In genomic region chr12:102964872-102965271, GRCh38 we compare ENCODE assay signal across 1 cellular context.
TF ChIP-seq lines count a peak whose summit lies in the region.

No MANE protein-coding gene starts in this region.

TF ChIP-seq in H1, 55 proteins besides CTCF, POLR2A, EP300 and RAD21:
- TF ChIP-seq MAX (IDR thresholded peaks at IDR 0.05): peak; percentile 84
- no peak for TF ChIP-seq EGR1 (IDR thresholded peaks at IDR 0.05; ENCODE audit: borderline replicate concordance, low read depth, low read length)
- TF ChIP-seq RXRA (IDR thresholded peaks at IDR 0.05; ENCODE audit: insufficient read depth, low read depth, low read length): no peak
- no peak; the same call in 1 of the 2 replicates for TF ChIP-seq MAFK (IDR thresholded peaks at IDR 0.05; ENCODE audit: low read depth, low read length)
- 0 out of 2 replicates have a peak, but pooled peaks have one; percentile 11 for TF ChIP-seq TEAD4 (IDR thresholded peaks at IDR 0.05; ENCODE audit: low read depth, low read length)
- no peak for TF ChIP-seq CBX5 (IDR thresholded peaks at IDR 0.05; ENCODE audit: low read depth, low read length)
- no peak for TF ChIP-seq BCL11A (IDR thresholded peaks at IDR 0.05; ENCODE audit: low read depth in 2 of 2, low read length in 2 of 2)
- TF ChIP-seq KDM4A (IDR thresholded peaks at IDR 0.05; ENCODE audit: low read depth, low read length, severe bottlenecking): no peak
- peak; percentile 75 for TF ChIP-seq RNF2 (IDR thresholded peaks at IDR 0.05; ENCODE audit: borderline replicate concordance, low read depth, low read length, missing control alignments, poor library complexity, severe bottlenecking)
- TF ChIP-seq ZNF274 (IDR thresholded peaks at IDR 0.05; ENCODE audit: borderline replicate concordance, extremely low read depth, low read length): no peak
- TF ChIP-seq TAF7 (optimal IDR thresholded peaks at IDR 0.05; ENCODE audit: borderline replicate concordance, low read depth, low read length): no peak
- peak; percentile 79 for TF ChIP-seq E2F6 (IDR thresholded peaks at IDR 0.05)
- TF ChIP-seq SP1 (IDR thresholded peaks at IDR 0.05; ENCODE audit: low read depth, low read length): no peak
- peak in 1 of 2 experiments; percentile 75; a peak in 1 of 4 replicates for TF ChIP-seq HDAC2 (IDR thresholded peaks at IDR 0.05; ENCODE audit: borderline replicate concordance in 1 of 2, low read depth in 2 of 2, low read length in 2 of 2)
- peak; percentile 51; the same call in 1 of the 2 replicates for TF ChIP-seq SUZ12 (IDR thresholded peaks at IDR 0.05; ENCODE audit: low read length)
